In the genomic region with DNA sequence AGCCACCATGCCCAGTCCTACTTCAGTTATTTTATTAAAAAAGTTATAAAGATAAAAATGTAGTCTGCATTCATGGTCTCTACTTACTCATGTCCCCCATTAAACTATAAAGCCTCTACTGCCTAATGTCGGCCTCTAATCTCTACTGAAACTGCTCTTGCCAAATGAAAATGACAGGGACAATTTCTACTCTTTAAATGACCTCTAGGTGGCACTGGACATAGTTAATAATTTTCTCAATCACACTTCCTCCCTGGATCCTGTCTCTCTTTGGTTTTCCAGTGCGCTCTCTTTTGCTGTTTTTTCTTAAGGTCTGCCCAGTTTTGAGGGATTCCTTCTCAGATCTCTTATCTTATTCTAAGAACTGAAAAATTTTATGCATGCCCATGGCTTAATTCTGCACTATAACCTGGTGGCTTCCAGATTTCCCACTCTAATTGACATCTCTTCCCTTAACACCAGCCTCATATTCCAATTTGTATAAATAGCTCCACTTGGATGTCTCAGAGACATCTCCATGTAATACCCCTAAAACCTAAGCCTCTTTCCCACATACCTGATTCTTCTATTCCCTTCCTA, we compare ENCODE assay signal across 9 cellular contexts. TPM values are rescaled to one million over a fixed set of nuclear protein-coding genes. Genes with fewer than 3 reads are reported as not detected.
DNase-seq lines count a peak whose midpoint lies in the region; ATAC-seq and TF ChIP-seq lines count a peak whose summit lies in the region.
"Had no signal": no experiment of that assay in that cellular context is flagged by ENCODE, and none has a peak within 500 bp of the region (broad histone marks: within the 10 kb centered on the region; RNA-seq: fewer than 3 reads in every experiment).

No MANE protein-coding gene starts in this region.

- TF ChIP-seq CTCF in choroid plexus epithelial cell (conservative IDR thresholded peaks at IDR 0.05; ENCODE audit: low read depth, low read length) = peak; percentile 52
- TF ChIP-seq CTCF in nephron (IDR thresholded peaks at IDR 0.05; ENCODE audit: unreplicated experiment in 3 of 3) = peak; percentile 44 to 55 (median 47)

- H3K4me1 Mint-ChIP-seq in nephron = no peaks in the 10 kb centered on the region

- H3K27me3 Mint-ChIP-seq in nephron (ENCODE audit: low read depth) = peaks cover 17% of the 10 kb centered on the region

- ATAC-seq in HG03039 (IDR thresholded peaks at IDR 0.05; ENCODE audit: unreplicated experiment) = no peak

- H3K9me3 Mint-ChIP-seq in nephron = no peaks in the 10 kb centered on the region
- H3K9me3 Mint-ChIP-seq: immature natural killer cell had no signal

- DNase-seq in D341Med (ENCODE audit: low spot score) (peak; percentile 46), HCEC 1CT (peak; percentile 38), NCI-H82 treated with DMSO at 0.1 percent for 48 hours (lab: John Stamatoyannopoulos, UW; ENCODE audit: unreplicated experiment) (peak; percentile 75), choroid plexus epithelial cell (ENCODE audit: low read depth) (peak; percentile 52), ureter (ENCODE audit: low spot score) (no peak)
- no peak for DNase-seq in activated CD4-positive, alpha-beta T cell treated with anti-CD3 and anti-CD28 coated beads for 48 hours

- no peak overlapping the region for H3K4me3 ChIP-seq in choroid plexus epithelial cell (ENCODE audit: low read depth, low read length)

- H3K27ac Mint-ChIP-seq in nephron = no peak overlapping the region
- H3K27ac Mint-ChIP-seq: immature natural killer cell had no signal

- H3K36me3 Mint-ChIP-seq in nephron (ENCODE audit: low read depth) = no peaks in the 10 kb centered on the region

- no peak overlapping the region for H3K4me3 Mint-ChIP-seq in nephron
- H3K4me3 Mint-ChIP-seq: immature natural killer cell had no signal

RNA-seq across cellular contexts. Expression of gene MTMR6, which starts 54.3 kb away (rescaled TPM):
- total RNA-seq in ureter = 18.4 TPM

Comparison
In these comparisons a context has a peak if more than half of its experiments do, and no peak if none do; other contexts are left out.
1. DNase-seq: peak in D341Med (single experiment), HCEC 1CT (single experiment), NCI-H82 treated with DMSO at 0.1 percent for 48 hours (single experiment) and choroid plexus epithelial cell (single experiment); none in activated CD4-positive, alpha-beta T cell treated with anti-CD3 and anti-CD28 coated beads for 48 hours (single experiment) and ureter (single experiment).